ENCODE assay signal across 1 cellular context in genomic region chr22:45603631-45604030, GRCh38.
TF ChIP-seq lines count a peak whose summit lies in the region.

No MANE protein-coding gene starts in this region.

TF ChIP-seq in GM23338, 12 proteins besides CTCF, POLR2A, EP300 and RAD21 (continued from another document):
- TF ChIP-seq ZNF462 (CRISPR knock-in tag; IDR thresholded peaks at IDR 0.05) (no peak), REST (IDR thresholded peaks at IDR 0.05; ENCODE audit: unreplicated experiment) (no peak)
